In genomic region chr5:146183403-146183802, GRCh38 we compare ENCODE assay signal across 8 cellular contexts. TPM values are rescaled to one million over a fixed set of nuclear protein-coding genes. Genes with fewer than 3 reads are reported as not detected.
DNase-seq lines count a peak whose midpoint lies in the region; ATAC-seq and TF ChIP-seq lines count a peak whose summit lies in the region.
"Not testable (repeated sequence)": the region's sequence is repeated elsewhere in the genome, so short reads cannot be mapped to it uniquely, and the experiment has no call there.

No MANE protein-coding gene starts in this region.

- peaks cover 25% of the 10 kb centered on the region for H3K4me1 Mint-ChIP-seq in HFFc6 (ENCODE audit: low read depth)
- peaks cover 34% of the 10 kb centered on the region for H3K4me1 Mint-ChIP-seq in activated naive CD4-positive, alpha-beta T cell treated with anti-CD3 and anti-CD28 coated beads, Interleukin-2, amount 50 U/mL, for 24 hours
- H3K4me1 Mint-ChIP-seq in effector memory CD8-positive, alpha-beta T cell (ENCODE audit: low read depth in 2 of 2): peaks cover 7 to 14% of the 10 kb centered on the region in 2 donors
- not testable (repeated sequence) for H3K4me1 Mint-ChIP-seq in nephron progenitor cell
- H3K4me1 Mint-ChIP-seq in stimulated activated memory B cell treated with anti-CD40 and anti-IgM and Interleukin-4, amounts not matched to agents 10 μg/mL and 1 μg/mL and 100 μg/mL, for 72 hours: peaks cover 18% of the 10 kb centered on the region

- peaks cover 40% of the 10 kb centered on the region for H3K79me2 ChIP-seq in SK-N-SH (ENCODE audit: insufficient read depth)

- H3K27ac ChIP-seq in AG04450 (ENCODE audit: low read depth, low read length); iPS-18a (ENCODE audit: low read length): not testable (repeated sequence)
- peak overlapping the region in 1 of 2 experiments; percentile 64; a peak in 1 of 4 replicates for H3K27ac ChIP-seq in SK-N-SH (ENCODE audit: low read depth in 2 of 2, low read length in 1 of 2)

- POLR2A ChIA-PET in AG04450 (lab: Yijun Ruan, JAX) (interaction anchor here (0.6 to 0.7 kb wide), 2 partner anchors 20 to 27 kb away, joined by 3 read pairs; no protein-coding TSS in a partner anchor), SK-N-SH (lab: Yijun Ruan, JAX) (interaction anchor here (0.6 to 1.6 kb wide), 2 partner anchors 19 to 257 kb away, joined by 4 to 7 read pairs; no protein-coding TSS in a partner anchor)

- peak overlapping the region; percentile 46; the same call in 1 of the 2 replicates for H3K9ac ChIP-seq in SK-N-SH
- H3K9ac ChIP-seq in iPS-18a (ENCODE audit: low read length): peak overlapping the region; percentile 65

- not testable (repeated sequence) for ATAC-seq in effector memory CD8-positive, alpha-beta T cell (replicated peaks); stimulated activated memory B cell treated with anti-CD40 and anti-IgM and Interleukin-4, amounts not matched to agents 10 μg/mL and 1 μg/mL and 100 μg/mL, for 72 hours

- not testable (repeated sequence) for H3F3A ChIP-seq in SK-N-SH (replicated peaks; ENCODE audit: insufficient read depth)

- H2AFZ ChIP-seq in SK-N-SH (ENCODE audit: low read depth): peak overlapping the region; percentile 83

- TF ChIP-seq CTCF in AG04450 (IDR thresholded peaks at IDR 0.05; ENCODE audit: low read depth, low read length); HFFc6 (IDR thresholded peaks at IDR 0.05); SK-N-SH (IDR thresholded peaks at IDR 0.05); nephron progenitor cell (IDR thresholded peaks at IDR 0.05): not testable (repeated sequence)

- not testable (repeated sequence) for H3K36me3 ChIP-seq in SK-N-SH (replicated peaks in 1 of 2; ENCODE audit: control insufficient read depth in 1 of 2, insufficient read depth in 2 of 2, low read length in 1 of 2); iPS-18a (ENCODE audit: control insufficient read depth, low read depth, low read length)

- H4K20me1 ChIP-seq in SK-N-SH (ENCODE audit: insufficient read depth): not testable (repeated sequence)

- DNase-seq in AG04450 (ENCODE audit: low read depth, low spot score); HFFc6; SK-N-SH; effector memory CD8-positive, alpha-beta T cell; nephron progenitor cell: not testable (repeated sequence)

- not testable (repeated sequence) for TF ChIP-seq EP300 in SK-N-SH (IDR thresholded peaks at IDR 0.05; ENCODE audit: borderline replicate concordance in 1 of 2, low read depth in 1 of 2, low read length in 1 of 2)

- not testable (repeated sequence) for TF ChIP-seq RAD21 in SK-N-SH (IDR thresholded peaks at IDR 0.05; ENCODE audit: low read length)

- H3K4me2 ChIP-seq in SK-N-SH: peak overlapping the region; percentile 86; the same call in 1 of the 2 replicates

- H3K9me2 ChIP-seq in SK-N-SH: not testable (repeated sequence)

- not testable (repeated sequence) for H3K27ac Mint-ChIP-seq in HFFc6; activated naive CD4-positive, alpha-beta T cell treated with anti-CD3 and anti-CD28 coated beads, Interleukin-2, amount 50 U/mL, for 24 hours; nephron progenitor cell
- H3K27ac Mint-ChIP-seq in effector memory CD8-positive, alpha-beta T cell: peak overlapping the region; percentile 94 to 95
- peak overlapping the region; percentile 93 for H3K27ac Mint-ChIP-seq in stimulated activated memory B cell treated with anti-CD40 and anti-IgM and Interleukin-4, amounts not matched to agents 10 μg/mL and 1 μg/mL and 100 μg/mL, for 72 hours

- H3K36me3 Mint-ChIP-seq in HFFc6 (ENCODE audit: low read depth); activated naive CD4-positive, alpha-beta T cell treated with anti-CD3 and anti-CD28 coated beads, Interleukin-2, amount 50 U/mL, for 24 hours; stimulated activated memory B cell treated with anti-CD40 and anti-IgM and Interleukin-4, amounts not matched to agents 10 μg/mL and 1 μg/mL and 100 μg/mL, for 72 hours: not testable (repeated sequence)
- peaks cover 14% of the 10 kb centered on the region for H3K36me3 Mint-ChIP-seq in effector memory CD8-positive, alpha-beta T cell (ENCODE audit: insufficient read depth)
- peaks cover 27% of the 10 kb centered on the region for H3K36me3 Mint-ChIP-seq in nephron progenitor cell (ENCODE audit: low read depth)

- H3K4me1 ChIP-seq in SK-N-SH (ENCODE audit: control insufficient read depth in 1 of 2, insufficient read depth in 2 of 2, low read depth in 1 of 2, low read length in 1 of 2); iPS-18a (ENCODE audit: control insufficient read depth, low read depth, low read length): not testable (repeated sequence)

- not testable (repeated sequence) for H3K9me3 ChIP-seq in AG04450 (ENCODE audit: control insufficient read depth, insufficient read depth, low read length); SK-N-SH; iPS-18a (ENCODE audit: control insufficient read depth, low read depth, low read length)

- CTCF ChIA-PET in AG04450 (lab: Charles Lee); SK-N-SH (lab: Yijun Ruan, JAX): not testable (repeated sequence)

- not testable (repeated sequence) for H3K27me3 ChIP-seq in AG04450 (ENCODE audit: control insufficient read depth, insufficient read depth, low read length); SK-N-SH (ENCODE audit: insufficient read depth); iPS-18a (ENCODE audit: control insufficient read depth, insufficient read depth, low read length)

- H3K27me3 Mint-ChIP-seq in HFFc6 (ENCODE audit: insufficient read depth); activated naive CD4-positive, alpha-beta T cell treated with anti-CD3 and anti-CD28 coated beads, Interleukin-2, amount 50 U/mL, for 24 hours; effector memory CD8-positive, alpha-beta T cell; stimulated activated memory B cell treated with anti-CD40 and anti-IgM and Interleukin-4, amounts not matched to agents 10 μg/mL and 1 μg/mL and 100 μg/mL, for 72 hours: not testable (repeated sequence)
- H3K27me3 Mint-ChIP-seq in nephron progenitor cell (ENCODE audit: low read depth, poor library complexity): peaks cover 10% of the 10 kb centered on the region

- H3K4me3 ChIP-seq in AG04450 (ENCODE audit: low read depth, low read length) (peak overlapping the region; percentile 85), SK-N-SH (ENCODE audit: low read depth in 2 of 2, low read length in 1 of 2) (peak overlapping the region in 1 of 2 experiments; percentile 99; a peak in 2 of 4 replicates), iPS-18a (ENCODE audit: low read length) (peak overlapping the region; percentile 82)

- peak overlapping the region; percentile 97 for H3K4me3 Mint-ChIP-seq in HFFc6
- peak overlapping the region; percentile 100 for H3K4me3 Mint-ChIP-seq in activated naive CD4-positive, alpha-beta T cell treated with anti-CD3 and anti-CD28 coated beads, Interleukin-2, amount 50 U/mL, for 24 hours
- peak overlapping the region; percentile 95 to 99 for H3K4me3 Mint-ChIP-seq in effector memory CD8-positive, alpha-beta T cell
- H3K4me3 Mint-ChIP-seq in nephron progenitor cell: peak overlapping the region; percentile 98
- peak overlapping the region; percentile 97 for H3K4me3 Mint-ChIP-seq in stimulated activated memory B cell treated with anti-CD40 and anti-IgM and Interleukin-4, amounts not matched to agents 10 μg/mL and 1 μg/mL and 100 μg/mL, for 72 hours

- H3K9me3 Mint-ChIP-seq in HFFc6; activated naive CD4-positive, alpha-beta T cell treated with anti-CD3 and anti-CD28 coated beads, Interleukin-2, amount 50 U/mL, for 24 hours; effector memory CD8-positive, alpha-beta T cell; nephron progenitor cell; stimulated activated memory B cell treated with anti-CD40 and anti-IgM and Interleukin-4, amounts not matched to agents 10 μg/mL and 1 μg/mL and 100 μg/mL, for 72 hours: not testable (repeated sequence)

- WGBS in SK-N-SH (ENCODE audit: low lambda C conversion rate): 97% methylated on average over 21 of the region's 21 CpGs

RNA-seq across cellular contexts. Expression of gene LARS1, which starts 1.0 kb away (rescaled TPM):
- polyA plus RNA-seq in AG04450 (2011; rRNA removed) (30.5 and 37.3 TPM in 2 replicates), SK-N-SH (2012; rRNA removed) (16.8 and 19.9 TPM in 2 replicates)
- polyA minus RNA-seq in AG04450 (2011; rRNA and poly(A)+ RNA removed): 53.4 and 56.9 TPM in 2 replicates
- 10 to 100 TPM; 78.2 to 93.3 (median 88.5) TPM for total RNA-seq in HFFc6 (2021; fragmentation: NEBNext Ultra II Directional; extraction: Animal tissue kit (Norgen Biotek cat#: 25700))
- 25.5 and 36.7 TPM in 2 replicates for polyA plus RNA-seq in SK-N-SH (2012; cell fraction: cytosol; rRNA removed)
- polyA plus RNA-seq in SK-N-SH (2012; cell fraction: nucleus; rRNA removed): 42.5 and 69.3 TPM in 2 replicates

RNA-seq across cellular contexts. Expression of gene RBM27, which starts 20.0 kb away (rescaled TPM):
- 14.4 and 16.7 TPM in 2 replicates for polyA plus RNA-seq in AG04450 (2011; rRNA removed)
- 68.3 and 75.4 TPM in 2 replicates for polyA minus RNA-seq in AG04450 (2011; rRNA and poly(A)+ RNA removed)
- total RNA-seq in HFFc6 (2021; fragmentation: NEBNext Ultra II Directional; extraction: Animal tissue kit (Norgen Biotek cat#: 25700)): 10 to 100 TPM; 14.4 to 19.2 (median 16.9) TPM
- 6.1 and 8.2 TPM in 2 replicates for polyA plus RNA-seq in SK-N-SH (2012; rRNA removed)
- polyA plus RNA-seq in SK-N-SH (2012; cell fraction: cytosol; rRNA removed): 6.2 and 6.3 TPM in 2 replicates
- 2.2 and 9.2 TPM in 2 replicates for polyA plus RNA-seq in SK-N-SH (2012; cell fraction: nucleus; rRNA removed)
